3 cellular contexts compared by ENCODE assay signal in genomic region chr12:48053883-48054282, GRCh38.
"Had no signal": no experiment of that assay in that cellular context is flagged by ENCODE, and none has a peak within 500 bp of the region (broad histone marks: within the 10 kb centered on the region; RNA-seq: fewer than 3 reads in every experiment).

No MANE protein-coding gene starts in this region.

- DNase-seq: GDM1, GF-D8 had no signal

- ATAC-seq: GM12878 had no signal

- H3K4me3 ChIP-seq: GM12878 had no signal
